ENCODE assay signal across 8 cellular contexts in genomic region chr5:179549973-179550510, GRCh38. TPM values are rescaled to one million over a fixed set of nuclear protein-coding genes. Genes with fewer than 3 reads are reported as not detected.
DNase-seq lines count a peak whose midpoint lies in the region; ATAC-seq, FAIRE-seq and TF ChIP-seq lines count a peak whose summit lies in the region.

No MANE protein-coding gene starts in this region.

- TF ChIP-seq CTCF in brain microvascular endothelial cell (IDR thresholded peaks at IDR 0.05; ENCODE audit: low read depth, low read length, missing control alignments) (no peak), kidney epithelial cell (IDR thresholded peaks at IDR 0.05; ENCODE audit: insufficient read depth, low read length, poor library complexity, severe bottlenecking) (no peak), GM13977 (IDR thresholded peaks at IDR 0.05; ENCODE audit: extremely low read depth, insufficient read depth, missing control alignments) (no peak)

- FAIRE-seq in RCC 7860 (lab: Jason Lieb, UNC), result no peak

- DNase-seq in Right ventricle myocardium inferior (ENCODE audit: missing footprints) (peak; percentile 86), cardiac septum (ENCODE audit: low spot score) (no peak), RCC 7860 (ENCODE audit: low spot score) (peak; percentile 23), brain microvascular endothelial cell (peak; percentile 38), kidney epithelial cell (ENCODE audit: low read depth) (no peak), GM13977 (ENCODE audit: low spot score) (no peak)
- DNase-seq in stimulated activated CD4-positive, alpha-beta T cell treated with anti-CD3 and anti-CD28 coated beads, Interleukin-2, amount 100 ng/mL, for 4 hours (ENCODE audit: low read depth), result peak; percentile 50

- H3K27me3 ChIP-seq in brain microvascular endothelial cell (replicated peaks) (no peaks in the 10 kb centered on the region), kidney epithelial cell (ENCODE audit: control insufficient read depth, insufficient read depth, low read length) (no peaks in the 10 kb centered on the region)

- peak; percentile 10 for ATAC-seq in Right ventricle myocardium inferior
- peak; percentile 1 for ATAC-seq in HG03064 (IDR thresholded peaks at IDR 0.05; ENCODE audit: low read depth, unreplicated experiment)

- intact Hi-C loops in Right ventricle myocardium inferior (cut with DNase I) (no loop called here), cardiac septum (cut with DNase I) (no loop called here)

- in situ Hi-C loops in brain microvascular endothelial cell (cut with HindIII; ENCODE audit: low pct_ligation_motif_present, low sequenced_read_pairs), result no loop called here
- in situ Hi-C loops in GM13977 (cut with MboI; ENCODE audit: low pct_unique_long_range_greater_than_20kb, low sequenced_read_pairs, unreplicated experiment), result no loop called here

- H3K4me3 ChIP-seq in brain microvascular endothelial cell (ENCODE audit: low read depth, low read length) (peak overlapping the region; percentile 78), kidney epithelial cell (ENCODE audit: low read depth, low read length) (peak overlapping the region; percentile 73)

- no peaks in the 10 kb centered on the region for H3K36me3 ChIP-seq in brain microvascular endothelial cell (replicated peaks)
- H3K36me3 ChIP-seq in kidney epithelial cell (ENCODE audit: control insufficient read depth, insufficient read depth, low read length), result no peaks in the 10 kb centered on the region

- peak overlapping the region; percentile 96 for H3K27ac ChIP-seq in brain microvascular endothelial cell

RNA-seq across cellular contexts. Expression of gene RUFY1, which starts 0.3 kb away (rescaled TPM):
- 20.9 TPM for total RNA-seq in Right ventricle myocardium inferior
- 24.7 TPM for total RNA-seq in cardiac septum
- 43.8 and 56.5 TPM in 2 replicates for total RNA-seq in kidney epithelial cell

Comparison
In these comparisons a context has a peak if more than half of its experiments do, and no peak if none do; other contexts are left out.
1. DNase-seq: peak in Right ventricle myocardium inferior (single experiment), RCC 7860 (single experiment), brain microvascular endothelial cell (single experiment) and stimulated activated CD4-positive, alpha-beta T cell treated with anti-CD3 and anti-CD28 coated beads, Interleukin-2, amount 100 ng/mL, for 4 hours (single experiment); none in cardiac septum (single experiment), kidney epithelial cell (single experiment) and GM13977 (single experiment).